8 cellular contexts compared by ENCODE assay signal in the genomic region with DNA sequence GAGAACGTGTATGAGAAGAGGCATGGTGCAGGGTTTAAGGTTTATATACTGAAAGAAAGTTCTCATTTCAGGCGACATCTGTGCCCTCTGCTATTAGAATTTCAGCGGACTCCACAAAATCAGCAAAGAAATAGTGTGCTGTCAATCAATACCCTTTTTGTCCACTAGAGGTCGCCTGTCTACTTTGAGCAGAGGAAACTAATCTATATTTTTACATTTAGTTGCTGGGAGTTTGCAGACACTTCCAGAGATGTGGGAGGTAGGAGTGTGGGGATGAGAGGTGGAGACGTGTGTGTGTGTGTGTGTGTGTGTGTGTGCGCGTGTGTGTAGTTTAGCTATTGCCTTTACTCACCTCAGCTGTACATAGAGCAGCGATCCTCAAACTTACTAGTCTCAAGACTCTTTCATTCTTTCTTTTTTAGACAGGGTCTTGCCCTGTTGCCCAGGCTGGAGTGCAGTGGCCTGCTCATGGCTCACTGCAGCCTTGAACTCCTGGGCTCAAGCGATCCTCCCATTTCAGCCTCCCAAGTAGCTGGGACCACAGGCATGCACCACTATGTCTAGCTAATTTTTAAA. TPM values are rescaled to one million over a fixed set of nuclear protein-coding genes. Genes with fewer than 3 reads are reported as not detected.
DNase-seq lines count a peak whose midpoint lies in the region; ATAC-seq and TF ChIP-seq lines count a peak whose summit lies in the region.

No MANE protein-coding gene starts in this region.

- H3K36me3 ChIP-seq in kidney epithelial cell (ENCODE audit: control insufficient read depth, insufficient read depth, low read length) (no peaks in the 10 kb centered on the region), testis (ENCODE audit: low read depth, missing control alignments) (no peaks in the 10 kb centered on the region)

- no peaks in the 10 kb centered on the region for H3K27me3 ChIP-seq in kidney epithelial cell (ENCODE audit: control insufficient read depth, insufficient read depth, low read length)
- no peaks in the 10 kb centered on the region for H3K27me3 ChIP-seq in testis

- no peak overlapping the region for H3K4me3 ChIP-seq in astrocyte of the spinal cord (ENCODE audit: low read depth, low read length)
- no peak overlapping the region for H3K4me3 ChIP-seq in kidney epithelial cell (ENCODE audit: low read depth, low read length)
- no peak overlapping the region for H3K4me3 ChIP-seq in testis

- no peak for ATAC-seq in GM21825 (IDR thresholded peaks at IDR 0.05; ENCODE audit: unreplicated experiment)

- TF ChIP-seq CTCF in astrocyte of the spinal cord (IDR thresholded peaks at IDR 0.05; ENCODE audit: low read depth, low read length) (peak; percentile 86), kidney epithelial cell (IDR thresholded peaks at IDR 0.05; ENCODE audit: insufficient read depth, low read length, poor library complexity, severe bottlenecking) (peak; percentile 83), testis (IDR thresholded peaks at IDR 0.05) (peak; percentile 77 to 99 (median 84))

- 31 to 35% methylated on average over 7 to 9 of the region's 9 CpGs for WGBS in testis, 2 donors

- DNase-seq in NCI-H1417 (lab: John Stamatoyannopoulos, UW), result peak; percentile 7 to 75 (median 70)
- DNase-seq in NCI-H1417 treated with DMSO at 0.1 percent for 48 hours (lab: John Stamatoyannopoulos, UW), result no peak
- DNase-seq in HT1080 (ENCODE audit: low read depth), result peak; percentile 48
- DNase-seq in NOMO-1 treated with DMSO at 0.1 percent for 48 hours (lab: John Stamatoyannopoulos, UW; ENCODE audit: unreplicated experiment), result peak; percentile 59
- peak; percentile 58 for DNase-seq in astrocyte of the spinal cord (ENCODE audit: low read depth, low spot score)
- no peak for DNase-seq in kidney epithelial cell (ENCODE audit: low read depth)
- DNase-seq in testis, result peak; percentile 53

- in situ Hi-C loops in astrocyte of the spinal cord (cut with HindIII; ENCODE audit: low sequenced_read_pairs), result no loop called here

- H3K27ac ChIP-seq in testis, result no peak overlapping the region

- peaks cover 1% of the 10 kb centered on the region for H3K4me1 ChIP-seq in testis

- intact Hi-C loops in testis (cut with DNase I; ENCODE audit: low total_unique reads), result no loop called here

- H3K9me3 ChIP-seq in testis, result no peaks in the 10 kb centered on the region

- no peak for TF ChIP-seq POLR2A in testis (IDR thresholded peaks at IDR 0.05)

RNA-seq across cellular contexts. Expression of a gene that starts 9.7 kb away (rescaled TPM):
- total RNA-seq in HT1080 (2014; rRNA removed; shearing (Covaris generic)), result 1.5 and 4.0 TPM in 2 replicates
- polyA plus RNA-seq in HT1080 (2015; cell fraction: cytosol; rRNA removed), result 2.9 and 3.6 TPM in 2 replicates
- 4.4 and 6.0 TPM in 2 replicates for polyA plus RNA-seq in HT1080 (2015; cell fraction: nucleus; rRNA removed)
- total RNA-seq in kidney epithelial cell, result 2.2 and 3.9 TPM in 2 replicates
- 10 to 100 TPM; 20.8 to 29.5 TPM for total RNA-seq in testis
- polyA plus RNA-seq in testis (ENCODE audit: insufficient read depth, low read depth, low replicate concordance), result 9.0 TPM

RNA-seq across cellular contexts. Expression of a gene that starts 25.2 kb away (rescaled TPM):
- 0.03 TPM in 1 of 2 replicates, not detected in the other for total RNA-seq in HT1080 (2014; rRNA removed; shearing (Covaris generic))
- 0.54 and 0.64 TPM in 2 replicates for polyA plus RNA-seq in HT1080 (2015; cell fraction: cytosol; rRNA removed)
- polyA plus RNA-seq in HT1080 (2015; cell fraction: nucleus; rRNA removed), result 0.41 and 0.62 TPM in 2 replicates
- total RNA-seq in kidney epithelial cell, result not detected in 2 replicates
- 1 to 10 TPM; 3.9 to 6.1 TPM for total RNA-seq in testis
- polyA plus RNA-seq in testis (ENCODE audit: insufficient read depth, low read depth, low replicate concordance), result 3.5 TPM

RNA-seq across cellular contexts. Expression of a gene that starts 28.1 kb away (rescaled TPM):
- total RNA-seq in HT1080 (2014; rRNA removed; shearing (Covaris generic)), result 3.6 and 3.8 TPM in 2 replicates
- 8.7 and 11.5 TPM in 2 replicates for polyA plus RNA-seq in HT1080 (2015; cell fraction: cytosol; rRNA removed)
- polyA plus RNA-seq in HT1080 (2015; cell fraction: nucleus; rRNA removed), result 18.3 and 22.7 TPM in 2 replicates
- 13.8 and 16.5 TPM in 2 replicates for total RNA-seq in kidney epithelial cell
- 10 to 100 TPM; 61.0 to 65.0 TPM for total RNA-seq in testis
- polyA plus RNA-seq in testis (ENCODE audit: insufficient read depth, low read depth, low replicate concordance), result 50.9 TPM

RNA-seq across cellular contexts. Expression of a gene that starts 47.6 kb away (rescaled TPM):
- total RNA-seq in HT1080 (2014; rRNA removed; shearing (Covaris generic)), result 0.30 TPM in 1 of 2 replicates, not detected in the other
- polyA plus RNA-seq in HT1080 (2015; cell fraction: cytosol; rRNA removed), result 0.01 TPM in 1 of 2 replicates, not detected in the other
- polyA plus RNA-seq in HT1080 (2015; cell fraction: nucleus; rRNA removed), result not detected in 2 replicates
- not detected in 2 replicates for total RNA-seq in kidney epithelial cell
- total RNA-seq in testis, result 1 to 10 TPM; 2.7 to 3.9 TPM
- 2.8 TPM for polyA plus RNA-seq in testis (ENCODE audit: insufficient read depth, low read depth, low replicate concordance)

RNA-seq across cellular contexts. Expression of a gene that starts 53.4 kb away (rescaled TPM):
- 36.6 and 43.9 TPM in 2 replicates for total RNA-seq in HT1080 (2014; rRNA removed; shearing (Covaris generic))
- 51.6 and 64.6 TPM in 2 replicates for polyA plus RNA-seq in HT1080 (2015; cell fraction: cytosol; rRNA removed)
- polyA plus RNA-seq in HT1080 (2015; cell fraction: nucleus; rRNA removed), result 50.3 and 54.3 TPM in 2 replicates
- total RNA-seq in kidney epithelial cell (46.8 and 64.7 TPM in 2 replicates), testis (10 to 100 TPM; 10.0 to 10.2 TPM)
- 3.3 TPM for polyA plus RNA-seq in testis (ENCODE audit: insufficient read depth, low read depth, low replicate concordance)

Comparison
In these comparisons a context has a peak if more than half of its experiments do, and no peak if none do; other contexts are left out.
1. DNase-seq: peak in NCI-H1417 (3 of 3), HT1080 (single experiment), NOMO-1 treated with DMSO at 0.1 percent for 48 hours (single experiment), astrocyte of the spinal cord (single experiment) and testis (single experiment); none in NCI-H1417 treated with DMSO at 0.1 percent for 48 hours (single experiment) and kidney epithelial cell (single experiment).
2. Peak in every context shown above with its lines, with median percentiles within 50 percentile points of each other: CTCF ChIP-seq.